Comparison of ENCODE assay signal across 1 cellular context in the genomic region with DNA sequence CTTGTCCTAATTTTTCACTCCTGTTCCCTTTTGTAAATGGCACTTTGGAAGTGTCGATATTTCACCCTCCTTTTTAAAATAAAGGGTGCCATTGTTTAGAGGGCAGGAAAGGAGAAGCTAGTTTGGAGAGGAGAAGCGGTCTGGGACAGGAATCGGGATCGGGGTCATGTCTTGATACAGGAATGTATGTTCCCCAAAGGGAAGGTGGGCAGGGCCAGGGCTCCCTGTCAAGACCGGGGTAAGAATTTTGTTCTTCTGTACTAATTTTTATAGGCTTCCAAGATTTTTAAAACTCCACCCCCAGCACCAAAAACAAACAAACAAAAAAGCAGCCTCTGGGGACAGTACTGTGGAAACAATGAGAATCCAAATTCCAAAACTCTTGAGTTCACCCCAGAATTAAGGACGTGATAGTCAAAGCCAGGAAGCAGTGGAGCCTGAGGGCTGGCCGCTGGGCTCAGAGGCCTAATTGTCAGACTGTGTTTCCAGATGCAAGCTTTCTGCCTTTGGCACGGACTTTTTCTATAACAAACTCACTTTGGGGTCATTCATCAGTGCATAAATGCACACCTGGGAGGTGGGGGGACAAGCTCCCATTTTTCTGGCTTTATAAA.
TF ChIP-seq lines count a peak whose summit lies in the region.

No MANE protein-coding gene starts in this region.

TF ChIP-seq in HepG2, 621 proteins besides CTCF, POLR2A, EP300 and RAD21 (continued from another document):
- TF ChIP-seq CHCHD3 (CRISPR knock-in tag; IDR thresholded peaks at IDR 0.05), result 0 out of 2 replicates have a peak, but pooled peaks have one; percentile 27
- TF ChIP-seq SIX4 (CRISPR knock-in tag; IDR thresholded peaks at IDR 0.05), result 0 out of 2 replicates have a peak, but pooled peaks have one; percentile 3
- no peak for TF ChIP-seq ISX (CRISPR knock-in tag; conservative IDR thresholded peaks at IDR 0.05)
- TF ChIP-seq, protein P1, sequence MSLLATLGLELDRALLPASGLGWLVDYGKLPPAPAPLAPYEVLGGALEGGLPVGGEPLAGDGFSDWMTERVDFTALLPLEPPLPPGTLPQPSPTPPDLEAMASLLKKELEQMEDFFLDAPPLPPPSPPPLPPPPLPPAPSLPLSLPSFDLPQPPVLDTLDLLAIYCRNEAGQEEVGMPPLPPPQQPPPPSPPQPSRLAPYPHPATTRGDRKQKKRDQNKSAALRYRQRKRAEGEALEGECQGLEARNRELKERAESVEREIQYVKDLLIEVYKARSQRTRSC (CRISPR knock-in tag; IDR thresholded peaks at IDR 0.05; ENCODE audit: low read depth), result no peak
- TF ChIP-seq, protein P2, sequence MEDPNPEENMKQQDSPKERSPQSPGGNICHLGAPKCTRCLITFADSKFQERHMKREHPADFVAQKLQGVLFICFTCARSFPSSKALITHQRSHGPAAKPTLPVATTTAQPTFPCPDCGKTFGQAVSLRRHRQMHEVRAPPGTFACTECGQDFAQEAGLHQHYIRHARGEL (CRISPR knock-in tag; IDR thresholded peaks at IDR 0.05), result no peak
- no peak for TF ChIP-seq ZNF556 (CRISPR knock-in tag; IDR thresholded peaks at IDR 0.05; ENCODE audit: borderline replicate concordance)
- 0 out of 2 replicates have a peak, but pooled peaks have one; percentile 39 for TF ChIP-seq ZNF564 (CRISPR knock-in tag; IDR thresholded peaks at IDR 0.05)
